9 cellular contexts compared by ENCODE assay signal in the genomic region with DNA sequence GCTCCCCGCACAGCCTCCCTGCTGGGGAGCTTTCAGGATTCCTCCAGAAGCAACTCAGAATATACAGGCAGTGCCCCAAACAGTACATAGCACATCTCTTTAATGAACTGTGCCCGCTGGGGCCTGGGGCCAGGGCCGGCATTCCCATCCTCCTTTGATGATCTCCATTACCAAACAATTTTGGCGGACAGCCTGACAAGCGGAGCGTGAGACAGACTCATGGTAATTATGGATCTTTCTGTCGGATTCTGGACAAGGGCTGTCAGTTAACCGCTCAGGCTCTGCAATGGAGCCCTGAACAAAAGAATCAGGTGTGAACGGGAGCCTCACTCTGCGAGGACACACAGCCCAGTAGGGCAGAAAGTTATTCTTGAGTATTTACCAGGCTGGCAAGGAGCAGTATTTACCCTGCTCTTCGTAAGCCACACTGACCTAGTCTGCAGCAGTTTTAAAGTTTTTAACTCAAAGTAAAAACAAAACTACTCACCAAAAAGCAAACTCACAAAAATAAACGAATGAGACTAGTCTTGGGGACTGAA.
A peak's percentile ranks its signal among the peaks of the same experiment; 100 is the strongest.
DNase-seq lines count a peak whose midpoint lies in the region; ATAC-seq, FAIRE-seq and TF ChIP-seq lines count a peak whose summit lies in the region.
"Had no signal": no experiment of that assay in that cellular context is flagged by ENCODE, and none has a peak within 500 bp of the region (broad histone marks: within the 10 kb centered on the region; RNA-seq: fewer than 3 reads in every experiment).

No MANE protein-coding gene starts in this region.

- H3K27ac Mint-ChIP-seq in astrocyte (ENCODE audit: unreplicated experiment), result peak overlapping the region; percentile 41
- H3K27ac Mint-ChIP-seq: T-cell had no signal

- 37% methylated on average over 12 of the region's 12 CpGs for WGBS in liver
- WGBS in transverse colon (ENCODE audit: low coverage in 1 of 2), 2 donors, result 39 to 79% methylated on average over 2 to 11 of the region's 12 CpGs

- TF ChIP-seq CTCF in astrocyte (IDR thresholded peaks at IDR 0.05; ENCODE audit: insufficient read depth, low read depth, low read length), result no peak
- no peak for TF ChIP-seq CTCF in liver (IDR thresholded peaks at IDR 0.05; ENCODE audit: low read depth, low read length, missing input control)
- no peak for TF ChIP-seq CTCF in transverse colon (IDR thresholded peaks at IDR 0.05)

- H3K9ac ChIP-seq in astrocyte (ENCODE audit: low read length), result peak overlapping the region; percentile 12
- H3K9ac ChIP-seq in liver (ENCODE audit: low read depth in 1 of 2, low read length in 2 of 2), result peak overlapping the region; percentile 73 to 93

- no peak overlapping the region for H3K4me3 Mint-ChIP-seq in astrocyte (ENCODE audit: unreplicated experiment)
- H3K4me3 Mint-ChIP-seq: T-cell had no signal

- no peak for TF ChIP-seq POLR2A in transverse colon (IDR thresholded peaks at IDR 0.05)

- H3K4me1 Mint-ChIP-seq in astrocyte (ENCODE audit: low read depth, unreplicated experiment), result peaks cover 54% of the 10 kb centered on the region

- intact Hi-C loops in transverse colon (cut with DNase I; ENCODE audit: low total_unique reads), result no loop called here

- no peaks in the 10 kb centered on the region for H3K9me3 ChIP-seq in astrocyte (ENCODE audit: insufficient read depth, low read depth, low read length)
- peaks cover 3 to 12% (median 5%) of the 10 kb centered on the region in 4 donors for H3K9me3 ChIP-seq in liver (ENCODE audit: control insufficient read depth in 4 of 4, low read length in 3 of 4)
- no peaks in the 10 kb centered on the region for H3K9me3 ChIP-seq in transverse colon

- peak overlapping the region; percentile 32 for H3K4me2 ChIP-seq in astrocyte (ENCODE audit: low read length)

- DNase-seq in activated CD8-positive, alpha-beta memory T cell treated with anti-CD3 and anti-CD28 coated beads for 24 hours, result peak; percentile 32
- no peak for DNase-seq in activated CD8-positive, alpha-beta memory T cell treated with anti-CD3 and anti-CD28 coated beads, Interleukin-2, amount 50 U/mL, for 48 hours
- DNase-seq in astrocyte (ENCODE audit: low read depth) (peak; percentile 46), transverse colon (no peak), middle frontal gyrus (ENCODE audit: extremely low spot score, low spot score) (no peak)

- no peak overlapping the region for H3K4me3 ChIP-seq in astrocyte (ENCODE audit: insufficient read depth, low read depth, low read length)
- no peak overlapping the region for H3K4me3 ChIP-seq in liver (ENCODE audit: low read depth in 1 of 3, low read length in 3 of 3)
- H3K4me3 ChIP-seq in transverse colon, result no peak overlapping the region

- H3K27ac ChIP-seq in astrocyte (ENCODE audit: low read depth, low read length) (no peak overlapping the region), liver (ENCODE audit: low read depth in 1 of 2, low read length in 2 of 2) (peak overlapping the region; percentile 92 to 93), transverse colon (peak overlapping the region; percentile 45 to 71 (median 66))

- peaks cover 13% of the 10 kb centered on the region for H3K36me3 Mint-ChIP-seq in astrocyte (ENCODE audit: low read depth, unreplicated experiment)

- H3K9me3 Mint-ChIP-seq in astrocyte (ENCODE audit: unreplicated experiment), result no peaks in the 10 kb centered on the region
- H3K9me3 Mint-ChIP-seq: T-cell had no signal

- no peak for TF ChIP-seq EP300 in transverse colon (IDR thresholded peaks at IDR 0.05; ENCODE audit: low read depth)

- no peaks in the 10 kb centered on the region for H3K79me2 ChIP-seq in astrocyte (ENCODE audit: insufficient read depth, low read length)

- no peaks in the 10 kb centered on the region for H4K20me1 ChIP-seq in astrocyte (ENCODE audit: insufficient read depth, low read length)

- TF ChIP-seq RAD21 in liver (IDR thresholded peaks at IDR 0.05), result peak in 1 of 2 donors; percentile 27

- in situ Hi-C loops in transverse colon (cut with MboI; ENCODE audit: low pct_ligation_motif_present in 1 of 4, low pct_unique_long_range_greater_than_20kb in 1 of 4, low sequenced_read_pairs in 3 of 4), result no loop called here

- H3K27me3 Mint-ChIP-seq in astrocyte (ENCODE audit: low read depth, unreplicated experiment), result no peaks in the 10 kb centered on the region
- H3K27me3 Mint-ChIP-seq: T-cell had no signal

- H3K27me3 ChIP-seq in astrocyte (ENCODE audit: insufficient read depth, low read length), result no peaks in the 10 kb centered on the region
- no peaks in the 10 kb centered on the region for H3K27me3 ChIP-seq in liver (ENCODE audit: control insufficient read depth in 4 of 4, insufficient read depth in 4 of 4, low read length in 3 of 4)
- no peaks in the 10 kb centered on the region for H3K27me3 ChIP-seq in transverse colon

- H3K36me3 ChIP-seq in astrocyte (ENCODE audit: insufficient read depth, low read length) (no peaks in the 10 kb centered on the region), liver (ENCODE audit: control insufficient read depth in 4 of 4, insufficient read depth in 3 of 4, low read depth in 1 of 4, low read length in 3 of 4) (peaks cover 0 to 2% (median 1%) of the 10 kb centered on the region in 4 donors), transverse colon (no peaks in the 10 kb centered on the region)

- H2AFZ ChIP-seq in astrocyte (ENCODE audit: low read depth, low read length), result no peak overlapping the region

- H3K4me1 ChIP-seq in astrocyte (ENCODE audit: insufficient read depth, low read length) (peaks cover 44% of the 10 kb centered on the region), liver (ENCODE audit: control insufficient read depth in 4 of 4, insufficient read depth in 4 of 4, low read length in 3 of 4) (peaks cover 11 to 34% (median 27%) of the 10 kb centered on the region in 4 donors), transverse colon (peaks cover 0 to 27% (median 16%) of the 10 kb centered on the region in 4 donors)

- ATAC-seq in GM21825 (IDR thresholded peaks at IDR 0.05; ENCODE audit: unreplicated experiment) (no peak), GM19467 (IDR thresholded peaks at IDR 0.05; ENCODE audit: unreplicated experiment) (no peak)
- ATAC-seq: T-cell had no signal

- FAIRE-seq in astrocyte (lab: Jason Lieb, UNC), result no peak

TF ChIP-seq in liver, 16 proteins besides CTCF, POLR2A, EP300 and RAD21 (continues in another document):
- TF ChIP-seq HNF4G (IDR thresholded peaks at IDR 0.05) (peak; percentile 38), SP1 (IDR thresholded peaks at IDR 0.05) (peak; percentile 48), NR2F2 (IDR thresholded peaks at IDR 0.05) (no peak), GABPA (IDR thresholded peaks at IDR 0.05 in 1 of 2, conservative IDR thresholded peaks at IDR 0.05 in 1 of 2) (no peak), YY1 (IDR thresholded peaks at IDR 0.05) (peak; percentile 83), TAF1 (conservative IDR thresholded peaks at IDR 0.05) (no peak), JUND (IDR thresholded peaks at IDR 0.05) (peak in 1 of 2 donors; percentile 29), RXRA (IDR thresholded peaks at IDR 0.05) (peak in 1 of 2 donors; percentile 49), FOXA2 (IDR thresholded peaks at IDR 0.05) (no peak), FOXA1 (IDR thresholded peaks at IDR 0.05) (no peak)
- TF ChIP-seq, protein P1, sequence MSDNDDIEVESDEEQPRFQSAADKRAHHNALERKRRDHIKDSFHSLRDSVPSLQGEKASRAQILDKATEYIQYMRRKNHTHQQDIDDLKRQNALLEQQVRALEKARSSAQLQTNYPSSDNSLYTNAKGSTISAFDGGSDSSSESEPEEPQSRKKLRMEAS (IDR thresholded peaks at IDR 0.05), result no peak
- TF ChIP-seq, protein P2, sequence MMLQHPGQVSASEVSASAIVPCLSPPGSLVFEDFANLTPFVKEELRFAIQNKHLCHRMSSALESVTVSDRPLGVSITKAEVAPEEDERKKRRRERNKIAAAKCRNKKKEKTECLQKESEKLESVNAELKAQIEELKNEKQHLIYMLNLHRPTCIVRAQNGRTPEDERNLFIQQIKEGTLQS (IDR thresholded peaks at IDR 0.05), result no peak
- TF ChIP-seq, protein P3, sequence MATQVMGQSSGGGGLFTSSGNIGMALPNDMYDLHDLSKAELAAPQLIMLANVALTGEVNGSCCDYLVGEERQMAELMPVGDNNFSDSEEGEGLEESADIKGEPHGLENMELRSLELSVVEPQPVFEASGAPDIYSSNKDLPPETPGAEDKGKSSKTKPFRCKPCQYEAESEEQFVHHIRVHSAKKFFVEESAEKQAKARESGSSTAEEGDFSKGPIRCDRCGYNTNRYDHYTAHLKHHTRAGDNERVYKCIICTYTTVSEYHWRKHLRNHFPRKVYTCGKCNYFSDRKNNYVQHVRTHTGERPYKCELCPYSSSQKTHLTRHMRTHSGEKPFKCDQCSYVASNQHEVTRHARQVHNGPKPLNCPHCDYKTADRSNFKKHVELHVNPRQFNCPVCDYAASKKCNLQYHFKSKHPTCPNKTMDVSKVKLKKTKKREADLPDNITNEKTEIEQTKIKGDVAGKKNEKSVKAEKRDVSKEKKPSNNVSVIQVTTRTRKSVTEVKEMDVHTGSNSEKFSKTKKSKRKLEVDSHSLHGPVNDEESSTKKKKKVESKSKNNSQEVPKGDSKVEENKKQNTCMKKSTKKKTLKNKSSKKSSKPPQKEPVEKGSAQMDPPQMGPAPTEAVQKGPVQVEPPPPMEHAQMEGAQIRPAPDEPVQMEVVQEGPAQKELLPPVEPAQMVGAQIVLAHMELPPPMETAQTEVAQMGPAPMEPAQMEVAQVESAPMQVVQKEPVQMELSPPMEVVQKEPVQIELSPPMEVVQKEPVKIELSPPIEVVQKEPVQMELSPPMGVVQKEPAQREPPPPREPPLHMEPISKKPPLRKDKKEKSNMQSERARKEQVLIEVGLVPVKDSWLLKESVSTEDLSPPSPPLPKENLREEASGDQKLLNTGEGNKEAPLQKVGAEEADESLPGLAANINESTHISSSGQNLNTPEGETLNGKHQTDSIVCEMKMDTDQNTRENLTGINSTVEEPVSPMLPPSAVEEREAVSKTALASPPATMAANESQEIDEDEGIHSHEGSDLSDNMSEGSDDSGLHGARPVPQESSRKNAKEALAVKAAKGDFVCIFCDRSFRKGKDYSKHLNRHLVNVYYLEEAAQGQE (IDR thresholded peaks at IDR 0.05), result no peak
- TF ChIP-seq, protein P4, sequence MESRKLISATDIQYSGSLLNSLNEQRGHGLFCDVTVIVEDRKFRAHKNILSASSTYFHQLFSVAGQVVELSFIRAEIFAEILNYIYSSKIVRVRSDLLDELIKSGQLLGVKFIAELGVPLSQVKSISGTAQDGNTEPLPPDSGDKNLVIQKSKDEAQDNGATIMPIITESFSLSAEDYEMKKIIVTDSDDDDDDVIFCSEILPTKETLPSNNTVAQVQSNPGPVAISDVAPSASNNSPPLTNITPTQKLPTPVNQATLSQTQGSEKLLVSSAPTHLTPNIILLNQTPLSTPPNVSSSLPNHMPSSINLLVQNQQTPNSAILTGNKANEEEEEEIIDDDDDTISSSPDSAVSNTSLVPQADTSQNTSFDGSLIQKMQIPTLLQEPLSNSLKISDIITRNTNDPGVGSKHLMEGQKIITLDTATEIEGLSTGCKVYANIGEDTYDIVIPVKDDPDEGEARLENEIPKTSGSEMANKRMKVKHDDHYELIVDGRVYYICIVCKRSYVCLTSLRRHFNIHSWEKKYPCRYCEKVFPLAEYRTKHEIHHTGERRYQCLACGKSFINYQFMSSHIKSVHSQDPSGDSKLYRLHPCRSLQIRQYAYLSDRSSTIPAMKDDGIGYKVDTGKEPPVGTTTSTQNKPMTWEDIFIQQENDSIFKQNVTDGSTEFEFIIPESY (IDR thresholded peaks at IDR 0.05), result no peak

Comparison
In these comparisons a context has a peak if more than half of its experiments do, and no peak if none do; other contexts are left out.
1. DNase-seq: peak in activated CD8-positive, alpha-beta memory T cell treated with anti-CD3 and anti-CD28 coated beads for 24 hours (single experiment) and astrocyte (single experiment); none in activated CD8-positive, alpha-beta memory T cell treated with anti-CD3 and anti-CD28 coated beads, Interleukin-2, amount 50 U/mL, for 48 hours (single experiment), transverse colon (single experiment) and middle frontal gyrus (single experiment).